Comparison of ENCODE assay signal across 13 cellular contexts in the genomic region with DNA sequence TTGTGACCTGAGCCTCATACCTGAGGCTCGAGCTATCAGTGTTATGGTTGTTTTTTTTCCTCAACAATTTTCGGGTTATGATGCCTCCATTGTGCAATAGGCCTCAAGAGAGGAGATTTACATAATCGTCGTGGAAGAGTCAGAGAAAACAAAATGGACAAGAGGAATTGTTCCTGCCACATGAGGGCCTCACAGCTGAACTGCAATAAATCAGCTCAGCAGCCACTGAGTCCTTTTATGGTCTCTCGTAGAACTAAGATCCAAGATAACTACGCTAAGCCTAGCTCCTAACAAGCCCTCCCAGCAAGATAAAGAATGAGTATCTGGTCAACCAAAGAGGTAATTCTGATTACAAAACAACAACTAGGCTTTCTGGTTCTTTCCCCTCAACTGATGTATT.
DNase-seq lines count a peak whose midpoint lies in the region; ATAC-seq, FAIRE-seq and TF ChIP-seq lines count a peak whose summit lies in the region.
"Had no signal": no experiment of that assay in that cellular context is flagged by ENCODE, and none has a peak within 500 bp of the region (broad histone marks: within the 10 kb centered on the region; RNA-seq: fewer than 3 reads in every experiment).

No MANE protein-coding gene starts in this region.

- H3K27me3 Mint-ChIP-seq in naive thymus-derived CD8-positive, alpha-beta T cell: no peaks in the 10 kb centered on the region

- no peaks in the 10 kb centered on the region for H3K9me3 ChIP-seq in K562 (replicated peaks; ENCODE audit: control insufficient read depth, insufficient read depth, low read depth, low read length)
- H3K9me3 ChIP-seq in left lung: no peaks in the 10 kb centered on the region
- no peaks in the 10 kb centered on the region for H3K9me3 ChIP-seq in smooth muscle cell (replicated peaks; ENCODE audit: low read depth)

- FAIRE-seq in K562 (lab: Jason Lieb, UNC): no peak
- FAIRE-seq: astrocyte, endothelial cell of umbilical vein had no signal

- H3K36me3 ChIP-seq in K562 (ENCODE audit: control insufficient read depth, insufficient read depth, low read length) (no peaks in the 10 kb centered on the region), left lung (no peaks in the 10 kb centered on the region), smooth muscle cell (ENCODE audit: low read depth) (no peaks in the 10 kb centered on the region)

- H3K9me3 Mint-ChIP-seq in naive thymus-derived CD8-positive, alpha-beta T cell: peaks cover 0 to 5% (median 0%) of the 10 kb centered on the region in 9 donors

- H3K4me3 ChIP-seq in K562 (no peak overlapping the region), left lung (no peak overlapping the region), smooth muscle cell (no peak overlapping the region)

- intact Hi-C loops in K562 (cut with micrococcal nuclease) (no loop called here), left lung (cut with DNase I) (no loop called here), posterior vena cava (cut with DNase I) (no loop called here)

- H3F3A ChIP-seq in smooth muscle cell (ENCODE audit: low read depth): no peaks in the 10 kb centered on the region

- TF ChIP-seq EP300 in Ishikawa (IDR thresholded peaks at IDR 0.05; ENCODE audit: borderline replicate concordance) (no peak), K562 (IDR thresholded peaks at IDR 0.05; ENCODE audit: low read length) (no peak)

- H3K79me2 ChIP-seq in K562 (ENCODE audit: control insufficient read depth, insufficient read depth, low read length) (no peaks in the 10 kb centered on the region), smooth muscle cell (ENCODE audit: low read depth) (no peaks in the 10 kb centered on the region)

- H2AFZ ChIP-seq in K562 (ENCODE audit: low read depth, low read length): no peak overlapping the region
- H2AFZ ChIP-seq in smooth muscle cell (ENCODE audit: low read depth): no peak overlapping the region

- TF ChIP-seq RAD21 in Ishikawa (IDR thresholded peaks at IDR 0.05; ENCODE audit: low read depth) (peak; percentile 45; the same call in 1 of the 2 replicates), K562 (CRISPR knock-in tag; conservative IDR thresholded peaks at IDR 0.05 in 1 of 2, IDR thresholded peaks at IDR 0.05 in 1 of 2) (no peak)

- no peak for TF ChIP-seq CTCF in K562 (IDR thresholded peaks at IDR 0.05 in 2 of 3, conservative IDR thresholded peaks at IDR 0.05 in 1 of 3; ENCODE audit: insufficient read depth in 2 of 3, low read depth in 1 of 3, low read length in 3 of 3)
- TF ChIP-seq CTCF in left lung (IDR thresholded peaks at IDR 0.05): no peak
- TF ChIP-seq CTCF in smooth muscle cell (IDR thresholded peaks at IDR 0.05; ENCODE audit: borderline replicate concordance, insufficient read depth, poor library complexity, severe bottlenecking): no peak

- no peak overlapping the region for H3K27ac Mint-ChIP-seq in naive thymus-derived CD8-positive, alpha-beta T cell

- no peaks in the 10 kb centered on the region for H3K4me1 Mint-ChIP-seq in naive thymus-derived CD8-positive, alpha-beta T cell

- H3K36me3 Mint-ChIP-seq in naive thymus-derived CD8-positive, alpha-beta T cell: no peaks in the 10 kb centered on the region

- DNase-seq in K562 (ENCODE audit: extremely low read depth in 1 of 4, low spot score in 3 of 4): peak in 1 of 4 experiments; percentile 1
- DNase-seq in left lung: no peak
- DNase-seq in smooth muscle cell (lab: John Stamatoyannopoulos, UW; ENCODE audit: unreplicated experiment): no peak
- DNase-seq in posterior vena cava (ENCODE audit: low spot score): no peak
- DNase-seq in naive thymus-derived CD8-positive, alpha-beta T cell: no peak
- DNase-seq: activated CD8-positive, alpha-beta memory T cell treated with anti-CD3 and anti-CD28 coated beads, Interleukin-2, amount 50 U/mL, for 48 hours; GOT3; NCI-H345; stimulated activated CD4-positive, alpha-beta T cell treated with anti-CD3 and anti-CD28 coated beads, Interleukin-4, amount 100 ng/mL, for 4 hours had no signal

- H3K4me3 Mint-ChIP-seq in naive thymus-derived CD8-positive, alpha-beta T cell: no peak overlapping the region

- H3K4me1 ChIP-seq in K562 (replicated peaks in 1 of 2; ENCODE audit: control insufficient read depth in 2 of 2, insufficient read depth in 2 of 2, low read length in 2 of 2) (no peaks in the 10 kb centered on the region), left lung (no peaks in the 10 kb centered on the region), smooth muscle cell (ENCODE audit: low read depth) (peaks cover 7% of the 10 kb centered on the region)

- ATAC-seq in K562: no peak
- peak; percentile 38 for ATAC-seq in left lung
- ATAC-seq in naive thymus-derived CD8-positive, alpha-beta T cell: no peak
- no peak for ATAC-seq in GM18907 (IDR thresholded peaks at IDR 0.05; ENCODE audit: unreplicated experiment)

- no peak for TF ChIP-seq POLR2A in K562 (conservative IDR thresholded peaks at IDR 0.05)

- POLR2A ChIA-PET in K562 (lab: Yijun Ruan, JAX): interaction anchor here (0.7 kb wide), 1 partner anchor 18 kb away, joined by 3 read pairs; no protein-coding TSS in a partner anchor
- POLR2A ChIA-PET in naive thymus-derived CD8-positive, alpha-beta T cell (lab: Charles Lee): no interaction called here

- no peaks in the 10 kb centered on the region for H3K9me1 ChIP-seq in K562 (ENCODE audit: control insufficient read depth, insufficient read depth, low read length)

- no peaks in the 10 kb centered on the region for H4K20me1 ChIP-seq in K562 (replicated peaks; ENCODE audit: control insufficient read depth, insufficient read depth, low read length)
- H4K20me1 ChIP-seq in smooth muscle cell (ENCODE audit: low read depth): no peaks in the 10 kb centered on the region

- BruUV-seq in K562 (replicated peaks; lab: Mats Ljungman, UMichigan): no TSS peak

- no peaks in the 10 kb centered on the region; a peak in 1 of 5 replicates for H3K27me3 ChIP-seq in K562 (ENCODE audit: control insufficient read depth in 2 of 2, insufficient read depth in 2 of 2, low read length in 2 of 2)
- no peaks in the 10 kb centered on the region for H3K27me3 ChIP-seq in left lung
- no peaks in the 10 kb centered on the region for H3K27me3 ChIP-seq in smooth muscle cell (ENCODE audit: low read depth)

- H3K9ac ChIP-seq in K562 (ENCODE audit: insufficient read depth in 1 of 2, low read depth in 2 of 2, low read length in 2 of 2) (no peak overlapping the region), smooth muscle cell (ENCODE audit: low read depth) (no peak overlapping the region)

- CTCF ChIA-PET in K562 (lab: Yijun Ruan, JAX; ENCODE audit: low intra/inter-chr PET ratio): no interaction called here

- H3K27ac ChIP-seq in K562 (ENCODE audit: extremely low read depth, low read depth, low read length) (no peak overlapping the region), left lung (no peak overlapping the region), smooth muscle cell (ENCODE audit: low read depth) (no peak overlapping the region)

- WGBS in K562 (ENCODE audit: insufficient coverage, low coverage, missing lambda C conversion rate): 3% methylated on average over 6 of the region's 6 CpGs
- WGBS in smooth muscle cell (ENCODE audit: low lambda C conversion rate): 9% methylated on average over 6 of the region's 6 CpGs

- H3K4me2 ChIP-seq in K562 (ENCODE audit: insufficient read depth, low read length) (no peak overlapping the region), smooth muscle cell (peak overlapping the region; percentile 36)

- in situ Hi-C loops in K562 (cut with MboI): no loop called here

TF ChIP-seq in Ishikawa, 13 proteins besides CTCF, POLR2A, EP300 and RAD21:
- TF ChIP-seq, protein P1, sequence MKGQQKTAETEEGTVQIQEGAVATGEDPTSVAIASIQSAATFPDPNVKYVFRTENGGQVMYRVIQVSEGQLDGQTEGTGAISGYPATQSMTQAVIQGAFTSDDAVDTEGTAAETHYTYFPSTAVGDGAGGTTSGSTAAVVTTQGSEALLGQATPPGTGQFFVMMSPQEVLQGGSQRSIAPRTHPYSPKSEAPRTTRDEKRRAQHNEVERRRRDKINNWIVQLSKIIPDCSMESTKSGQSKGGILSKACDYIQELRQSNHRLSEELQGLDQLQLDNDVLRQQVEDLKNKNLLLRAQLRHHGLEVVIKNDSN (IDR thresholded peaks at IDR 0.05): no peak
- TF ChIP-seq CEBPB (IDR thresholded peaks at IDR 0.05): peak; percentile 53; the same call in 1 of the 2 replicates

TF ChIP-seq in K562, 482 proteins besides CTCF, POLR2A, EP300 and RAD21 (continues in another document):
- TF ChIP-seq, protein P2, sequence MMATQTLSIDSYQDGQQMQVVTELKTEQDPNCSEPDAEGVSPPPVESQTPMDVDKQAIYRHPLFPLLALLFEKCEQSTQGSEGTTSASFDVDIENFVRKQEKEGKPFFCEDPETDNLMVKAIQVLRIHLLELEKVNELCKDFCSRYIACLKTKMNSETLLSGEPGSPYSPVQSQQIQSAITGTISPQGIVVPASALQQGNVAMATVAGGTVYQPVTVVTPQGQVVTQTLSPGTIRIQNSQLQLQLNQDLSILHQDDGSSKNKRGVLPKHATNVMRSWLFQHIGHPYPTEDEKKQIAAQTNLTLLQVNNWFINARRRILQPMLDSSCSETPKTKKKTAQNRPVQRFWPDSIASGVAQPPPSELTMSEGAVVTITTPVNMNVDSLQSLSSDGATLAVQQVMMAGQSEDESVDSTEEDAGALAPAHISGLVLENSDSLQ (IDR thresholded peaks at IDR 0.05): peak; percentile 28; the same call in 1 of the 2 replicates
- TF ChIP-seq SRF (CRISPR knock-in tag; IDR thresholded peaks at IDR 0.05) (peak in 1 of 2 experiments; percentile 65; a peak in 2 of 4 replicates), CEBPB (tag; IDR thresholded peaks at IDR 0.05) (0 out of 2 replicates have a peak, but pooled peaks have one; percentile 46), NEUROD1 (IDR thresholded peaks at IDR 0.05; ENCODE audit: borderline replicate concordance, low read depth, low read length, partially characterized antibody) (no peak)
- TF ChIP-seq, protein P3, sequence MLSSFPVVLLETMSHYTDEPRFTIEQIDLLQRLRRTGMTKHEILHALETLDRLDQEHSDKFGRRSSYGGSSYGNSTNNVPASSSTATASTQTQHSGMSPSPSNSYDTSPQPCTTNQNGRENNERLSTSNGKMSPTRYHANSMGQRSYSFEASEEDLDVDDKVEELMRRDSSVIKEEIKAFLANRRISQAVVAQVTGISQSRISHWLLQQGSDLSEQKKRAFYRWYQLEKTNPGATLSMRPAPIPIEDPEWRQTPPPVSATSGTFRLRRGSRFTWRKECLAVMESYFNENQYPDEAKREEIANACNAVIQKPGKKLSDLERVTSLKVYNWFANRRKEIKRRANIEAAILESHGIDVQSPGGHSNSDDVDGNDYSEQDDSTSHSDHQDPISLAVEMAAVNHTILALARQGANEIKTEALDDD (IDR thresholded peaks at IDR 0.05): peak; percentile 40; the same call in 1 of the 2 replicates
